In the genomic region with DNA sequence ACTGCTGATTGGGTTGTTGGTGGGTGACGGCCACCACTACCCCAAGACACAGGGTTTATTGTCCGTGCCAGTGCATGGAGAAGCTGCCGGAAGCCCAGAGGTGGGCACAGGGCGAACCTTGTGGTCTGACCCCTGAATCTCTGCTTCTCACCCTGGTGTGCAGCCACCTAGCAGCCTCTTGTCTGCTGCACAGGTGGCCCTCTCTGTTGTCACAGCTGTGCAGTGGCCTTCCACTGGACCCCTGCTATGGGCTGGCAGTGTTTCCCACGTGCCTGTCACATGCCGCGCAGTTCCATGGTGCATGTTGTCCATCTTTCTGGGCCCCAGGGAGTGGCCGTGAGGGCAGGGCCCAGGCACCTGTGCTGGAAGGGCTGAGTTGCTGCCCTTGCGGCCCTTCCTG, we compare ENCODE assay signal across 30 cellular contexts.
"Had no signal": no experiment of that assay in that cellular context is flagged by ENCODE, and none has a peak within 500 bp of the region (broad histone marks: within the 10 kb centered on the region; RNA-seq: fewer than 3 reads in every experiment).

No MANE protein-coding gene starts in this region.

- DNase-seq: naive thymus-derived CD8-positive, alpha-beta T cell; nephron progenitor cell; occipital lobe; ovary; psoas muscle; spleen; stimulated activated CD4-positive, alpha-beta T cell treated with anti-CD3 and anti-CD28 coated beads, Interleukin-12 subunit alpha, Interleukin-12 subunit beta, amount 100 ng/mL, for 4 hours; stimulated activated CD4-positive, alpha-beta T cell treated with anti-CD3 and anti-CD28 coated beads, Interleukin-1b, Interleukin-23, amount 100 ng/mL, for 48 hours; stimulated activated CD4-positive, alpha-beta T cell treated with anti-CD3 and anti-CD28 coated beads, Interleukin-4, amount 100 ng/mL, for 1 hour; stimulated activated CD4-positive, alpha-beta T cell treated with anti-CD3 and anti-CD28 coated beads, Interleukin-4, amount 100 ng/mL, for 4 hours; stimulated activated CD8-positive, alpha-beta memory T cell treated with anti-CD3 and anti-CD28 coated beads, Interleukin-4, amount 100 ng/mL, for 48 hours; stimulated activated naive CD4-positive, alpha-beta T cell; stimulated activated naive CD8-positive, alpha-beta T cell treated with anti-CD3 and anti-CD28 coated beads, Interleukin-15, amount 100 ng/mL, for 72 hours; stimulated activated naive CD8-positive, alpha-beta T cell treated with anti-CD3 and anti-CD28 coated beads, Interleukin-15, Interleukin-2, amounts not matched to agents 100 U/mL and 50 U/mL, for 24 hours; substantia nigra; testis; tibial artery; transverse colon; upper lobe of right lung had no signal

- H3K27ac Mint-ChIP-seq: natural killer cell treated with Interleukin-12 subunit alpha and Interleukin-12 subunit beta and Interleukin-15 and Interleukin-18, amount 100 ng/mL, for 72 hours; nephron progenitor cell; progenitor cell of endocrine pancreas; stimulated activated memory B cell treated with anti-CD40 and anti-IgM and Interleukin-4, amounts not matched to agents 10 μg/mL and 1 μg/mL and 100 μg/mL, for 72 hours; stimulated activated naive CD8-positive, alpha-beta T cell treated with anti-CD3 and anti-CD28 coated beads, Interleukin-15, amount 100 ng/mL, for 72 hours; type B pancreatic cell had no signal

- H3K4me1 Mint-ChIP-seq: nephron progenitor cell; neural crest cell; stimulated activated memory B cell treated with anti-CD40 and anti-IgM and Interleukin-4, amounts not matched to agents 10 μg/mL and 1 μg/mL and 100 μg/mL, for 72 hours had no signal

- H3K4me3 Mint-ChIP-seq: naive thymus-derived CD8-positive, alpha-beta T cell; natural killer cell treated with Interleukin-12 subunit alpha and Interleukin-12 subunit beta and Interleukin-15 and Interleukin-18, amount 100 ng/mL, for 72 hours; nephron progenitor cell; neural crest cell; stimulated activated memory B cell treated with anti-CD40 and anti-IgM and Interleukin-4, amounts not matched to agents 10 μg/mL and 1 μg/mL and 100 μg/mL, for 72 hours; stimulated activated naive CD8-positive, alpha-beta T cell treated with anti-CD3 and anti-CD28 coated beads, Interleukin-15, amount 100 ng/mL, for 72 hours; type B pancreatic cell had no signal

- ATAC-seq: naive thymus-derived CD8-positive, alpha-beta T cell; natural killer cell treated with Interleukin-12 subunit alpha and Interleukin-12 subunit beta and Interleukin-15 and Interleukin-18, amount 100 ng/mL, for 72 hours; psoas muscle; right cardiac atrium; sciatic nerve; stimulated activated memory B cell treated with anti-CD40 and anti-IgM and Interleukin-4, amounts not matched to agents 10 μg/mL and 1 μg/mL and 100 μg/mL, for 72 hours; stimulated activated naive CD8-positive, alpha-beta T cell treated with anti-CD3 and anti-CD28 coated beads, Interleukin-15, amount 100 ng/mL, for 72 hours; stimulated activated naive CD8-positive, alpha-beta T cell treated with anti-CD3 and anti-CD28 coated beads, Interleukin-15, Interleukin-2, amounts not matched to agents 100 U/mL and 50 U/mL, for 24 hours; upper lobe of right lung had no signal

- H3K9me3 Mint-ChIP-seq: naive thymus-derived CD8-positive, alpha-beta T cell; natural killer cell treated with Interleukin-12 subunit alpha and Interleukin-12 subunit beta and Interleukin-15 and Interleukin-18, amount 100 ng/mL, for 72 hours; nephron progenitor cell; neural crest cell; stimulated activated memory B cell treated with anti-CD40 and anti-IgM and Interleukin-4, amounts not matched to agents 10 μg/mL and 1 μg/mL and 100 μg/mL, for 72 hours; stimulated activated naive CD8-positive, alpha-beta T cell treated with anti-CD3 and anti-CD28 coated beads, Interleukin-15, amount 100 ng/mL, for 72 hours; type B pancreatic cell had no signal

- H3K27me3 Mint-ChIP-seq: naive thymus-derived CD8-positive, alpha-beta T cell; natural killer cell treated with Interleukin-12 subunit alpha and Interleukin-12 subunit beta and Interleukin-15 and Interleukin-18, amount 100 ng/mL, for 72 hours; progenitor cell of endocrine pancreas; stimulated activated memory B cell treated with anti-CD40 and anti-IgM and Interleukin-4, amounts not matched to agents 10 μg/mL and 1 μg/mL and 100 μg/mL, for 72 hours; stimulated activated naive CD8-positive, alpha-beta T cell treated with anti-CD3 and anti-CD28 coated beads, Interleukin-15, amount 100 ng/mL, for 72 hours; type B pancreatic cell had no signal

- H3K27me3 ChIP-seq: ovary, spleen, suprapubic skin, testis, tibial artery, transverse colon, upper lobe of right lung, vagina had no signal

- H3K4me3 ChIP-seq: ovary, psoas muscle, skin epidermis, smooth muscle cell, spleen, suprapubic skin, testis, tibial artery, transverse colon, upper lobe of right lung, vagina had no signal

- H3K36me3 ChIP-seq: ovary had no signal
